ENCODE assay signal across 21 cellular contexts in genomic region chr10:110029448-110029847, GRCh38.
"Had no signal": no experiment of that assay in that cellular context is flagged by ENCODE, and none has a peak within 500 bp of the region (broad histone marks: within the 10 kb centered on the region; RNA-seq: fewer than 3 reads in every experiment).

No MANE protein-coding gene starts in this region.

- H3K36me3 Mint-ChIP-seq: memory B cell, naive B cell had no signal

- FAIRE-seq: endometrium had no signal

- H3K9me3 ChIP-seq: prostate gland, right atrium auricular region, tibial artery had no signal

- DNase-seq: activated B cell treated with CpG ODN at 0.5 μM for 24 hours; activated CD4-positive, alpha-beta memory T cell treated with anti-CD3 and anti-CD28 coated beads for 36 hours; activated CD4-positive, alpha-beta T cell treated with anti-CD3 and anti-CD28 coated beads for 4 hours; activated T-cell treated with anti-CD3 and anti-CD28 coated beads for 4 hours; brain microvascular endothelial cell; foreskin melanocyte; left ventricle myocardium superior; naive B cell; stimulated activated naive CD8-positive, alpha-beta T cell treated with anti-CD3 and anti-CD28 coated beads, Interleukin-15, Interleukin-2, amounts not matched to agents 100 U/mL and 50 U/mL, for 24 hours; substantia nigra; tibial artery had no signal

- H3K9me3 Mint-ChIP-seq: activated B cell treated with CpG ODN at 0.5 μM for 24 hours; activated CD4-positive, alpha-beta memory T cell treated with anti-CD3 and anti-CD28 coated beads for 36 hours; central memory CD8-positive, alpha-beta T cell; memory B cell; naive B cell; neural crest cell had no signal

- H3K4me3 ChIP-seq: coronary artery, prostate gland, right atrium auricular region, skin epidermis, tibial artery had no signal

- H3K36me3 ChIP-seq: brain microvascular endothelial cell, prostate gland, right atrium auricular region, tibial artery had no signal

- H3K27me3 Mint-ChIP-seq: activated B cell treated with CpG ODN at 0.5 μM for 24 hours; activated CD4-positive, alpha-beta memory T cell treated with anti-CD3 and anti-CD28 coated beads for 36 hours; activated naive CD8-positive, alpha-beta T cell; central memory CD8-positive, alpha-beta T cell; memory B cell; naive B cell had no signal

- H3K27me3 ChIP-seq: brain microvascular endothelial cell, right atrium auricular region, tibial artery had no signal

- H3K4me3 Mint-ChIP-seq: activated B cell treated with CpG ODN at 0.5 μM for 24 hours; activated CD4-positive, alpha-beta memory T cell treated with anti-CD3 and anti-CD28 coated beads for 36 hours; activated naive CD8-positive, alpha-beta T cell; activated T-helper 1 cell treated with anti-CD3 and anti-CD28 coated beads, Interleukin-12 subunit alpha, Interleukin-12 subunit beta, Interleukin-2, Interleukin-4 antibody, amounts not matched to agents 30 ng/mL and 10 ng/mL and 1 ng/mL, durations not matched to agents 14 hours and 24 hours and 36 hours; central memory CD8-positive, alpha-beta T cell; memory B cell; naive B cell; neural crest cell had no signal

- H3K27ac ChIP-seq: brain microvascular endothelial cell, coronary artery, prostate gland, right atrium auricular region, tibial artery had no signal

- H3K27ac Mint-ChIP-seq: activated B cell treated with CpG ODN at 0.5 μM for 24 hours; activated CD4-positive, alpha-beta memory T cell treated with anti-CD3 and anti-CD28 coated beads for 36 hours; activated naive CD8-positive, alpha-beta T cell; activated T-helper 1 cell treated with anti-CD3 and anti-CD28 coated beads, Interleukin-12 subunit alpha, Interleukin-12 subunit beta, Interleukin-2, Interleukin-4 antibody, amounts not matched to agents 30 ng/mL and 10 ng/mL and 1 ng/mL, durations not matched to agents 14 hours and 24 hours and 36 hours; memory B cell; naive B cell had no signal
